In the genomic region with DNA sequence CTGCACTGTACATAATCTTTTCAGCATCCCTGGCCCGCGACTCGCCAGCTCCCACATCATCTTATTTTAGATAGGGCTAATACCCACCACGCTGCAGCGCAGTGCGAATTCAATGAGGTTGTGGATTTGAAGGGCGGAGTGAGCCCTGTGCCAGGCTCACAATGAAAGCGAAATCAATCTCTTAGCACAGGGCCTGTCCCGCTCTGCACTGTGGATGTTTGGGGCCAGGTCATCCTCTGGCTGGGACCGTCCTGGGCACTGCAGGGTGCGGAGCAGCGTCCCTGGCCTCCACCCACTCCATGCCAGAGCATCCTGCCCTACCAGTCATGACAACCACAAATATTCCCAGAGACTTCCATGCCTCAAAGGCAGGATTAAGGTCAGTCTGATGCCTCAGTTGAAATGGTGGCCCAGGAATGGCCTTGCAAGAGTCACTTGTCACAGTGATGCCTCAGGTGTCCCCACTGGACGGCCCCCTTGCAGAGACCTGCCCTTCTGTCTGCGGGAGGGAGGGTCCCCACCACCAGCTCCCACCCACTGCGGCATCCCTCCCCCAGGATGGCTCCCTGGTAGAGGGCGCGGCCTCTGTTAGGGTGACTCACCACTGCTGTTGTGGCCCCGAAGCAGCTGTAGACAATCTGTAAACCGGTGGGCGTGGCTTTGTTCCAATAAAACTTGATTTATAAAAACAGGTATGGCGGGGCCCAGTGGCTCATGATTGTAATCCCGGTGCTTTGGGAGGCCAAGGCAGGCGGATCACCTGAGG, we compare ENCODE assay signal across 8 cellular contexts. TPM values are rescaled to one million over a fixed set of nuclear protein-coding genes. Genes with fewer than 3 reads are reported as not detected.
A peak's percentile ranks its signal among the peaks of the same experiment; 100 is the strongest.
DNase-seq lines count a peak whose midpoint lies in the region; ATAC-seq and TF ChIP-seq lines count a peak whose summit lies in the region.

No MANE protein-coding gene starts in this region.

- CTCF ChIA-PET in WTC11 (lab: Charles Lee) = interaction anchor here (4.7 kb wide), 1 partner anchor 104 kb away, joined by 55 read pairs; no protein-coding TSS in a partner anchor

- H3K36me3 Mint-ChIP-seq in WTC11 = peaks cover 8% of the 10 kb centered on the region

- intact Hi-C loops in left colon (cut with DNase I, micrococcal nuclease) = loop anchor here in 1 of 2 donors (5.0 kb wide), 1 partner anchor 43 kb away; no protein-coding TSS in a partner anchor

- no peak for TF ChIP-seq CTCF in WTC11 (IDR thresholded peaks at IDR 0.05)

- no peak overlapping the region for H3K27ac Mint-ChIP-seq in WTC11

- H3K4me3 Mint-ChIP-seq in WTC11 = no peak overlapping the region

- no peaks in the 10 kb centered on the region for H3K27me3 Mint-ChIP-seq in WTC11 (ENCODE audit: low read depth)

- peak; percentile 91 for DNase-seq in EL
- peak; percentile 38 for DNase-seq in SK-MEL-5 (ENCODE audit: low read depth, low spot score)
- peak; percentile 80 for DNase-seq in activated naive CD4-positive, alpha-beta T cell treated with anti-CD3 and anti-CD28 coated beads, Interleukin-2, amount 50 U/mL, for 16 hours
- DNase-seq in left colon = peak; percentile 88 to 92
- DNase-seq in stimulated activated CD8-positive, alpha-beta memory T cell treated with anti-CD3 and anti-CD28 coated beads, Interleukin-2, amount 100 ng/mL, for 48 hours (ENCODE audit: low read depth in 2 of 2) = peak; percentile 54 to 62
- no peak for DNase-seq in WTC11 (ENCODE audit: low spot score)

- in situ Hi-C loops in SK-MEL-5 (cut with HindIII; ENCODE audit: low pct_unique_long_range_greater_than_20kb, low sequenced_read_pairs) = no loop called here

- POLR2A ChIA-PET in WTC11 (lab: Charles Lee) = interaction anchor here (1.1 kb wide), 1 partner anchor 8 kb away, joined by 4 read pairs; no protein-coding TSS in a partner anchor

- ATAC-seq in left colon = peak; percentile 91
- ATAC-seq in HG02610 (IDR thresholded peaks at IDR 0.05; ENCODE audit: unreplicated experiment) = no peak
- ATAC-seq in GM21619 (IDR thresholded peaks at IDR 0.05; ENCODE audit: unreplicated experiment) = no peak
- ATAC-seq in WTC11 = no peak

- H3K4me1 Mint-ChIP-seq in WTC11 = peaks cover 17% of the 10 kb centered on the region

- no peaks in the 10 kb centered on the region for H3K9me3 Mint-ChIP-seq in WTC11

TF ChIP-seq in WTC11, 78 proteins besides CTCF, POLR2A, EP300 and RAD21 (continues in another document):
- TF ChIP-seq CREB1 (CRISPR knock-in tag; IDR thresholded peaks at IDR 0.05) (no peak), RORB (CRISPR knock-in tag; IDR thresholded peaks at IDR 0.05) (no peak), IRF2 (CRISPR knock-in tag; IDR thresholded peaks at IDR 0.05; ENCODE audit: borderline replicate concordance, low read depth) (no peak)
- TF ChIP-seq, protein P1, sequence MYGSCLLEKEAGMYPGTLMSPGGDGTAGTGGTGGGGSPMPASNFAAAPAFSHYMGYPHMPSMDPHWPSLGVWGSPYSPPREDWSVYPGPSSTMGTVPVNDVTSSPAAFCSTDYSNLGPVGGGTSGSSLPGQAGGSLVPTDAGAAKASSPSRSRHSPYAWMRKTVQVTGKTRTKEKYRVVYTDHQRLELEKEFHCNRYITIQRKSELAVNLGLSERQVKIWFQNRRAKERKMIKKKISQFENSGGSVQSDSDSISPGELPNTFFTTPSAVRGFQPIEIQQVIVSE (CRISPR knock-in tag; IDR thresholded peaks at IDR 0.05; ENCODE audit: borderline replicate concordance) = no peak
- TF ChIP-seq, protein P2, sequence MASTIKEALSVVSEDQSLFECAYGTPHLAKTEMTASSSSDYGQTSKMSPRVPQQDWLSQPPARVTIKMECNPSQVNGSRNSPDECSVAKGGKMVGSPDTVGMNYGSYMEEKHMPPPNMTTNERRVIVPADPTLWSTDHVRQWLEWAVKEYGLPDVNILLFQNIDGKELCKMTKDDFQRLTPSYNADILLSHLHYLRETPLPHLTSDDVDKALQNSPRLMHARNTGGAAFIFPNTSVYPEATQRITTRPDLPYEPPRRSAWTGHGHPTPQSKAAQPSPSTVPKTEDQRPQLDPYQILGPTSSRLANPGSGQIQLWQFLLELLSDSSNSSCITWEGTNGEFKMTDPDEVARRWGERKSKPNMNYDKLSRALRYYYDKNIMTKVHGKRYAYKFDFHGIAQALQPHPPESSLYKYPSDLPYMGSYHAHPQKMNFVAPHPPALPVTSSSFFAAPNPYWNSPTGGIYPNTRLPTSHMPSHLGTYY (CRISPR knock-in tag; IDR thresholded peaks at IDR 0.05) = no peak
- TF ChIP-seq, protein P3, sequence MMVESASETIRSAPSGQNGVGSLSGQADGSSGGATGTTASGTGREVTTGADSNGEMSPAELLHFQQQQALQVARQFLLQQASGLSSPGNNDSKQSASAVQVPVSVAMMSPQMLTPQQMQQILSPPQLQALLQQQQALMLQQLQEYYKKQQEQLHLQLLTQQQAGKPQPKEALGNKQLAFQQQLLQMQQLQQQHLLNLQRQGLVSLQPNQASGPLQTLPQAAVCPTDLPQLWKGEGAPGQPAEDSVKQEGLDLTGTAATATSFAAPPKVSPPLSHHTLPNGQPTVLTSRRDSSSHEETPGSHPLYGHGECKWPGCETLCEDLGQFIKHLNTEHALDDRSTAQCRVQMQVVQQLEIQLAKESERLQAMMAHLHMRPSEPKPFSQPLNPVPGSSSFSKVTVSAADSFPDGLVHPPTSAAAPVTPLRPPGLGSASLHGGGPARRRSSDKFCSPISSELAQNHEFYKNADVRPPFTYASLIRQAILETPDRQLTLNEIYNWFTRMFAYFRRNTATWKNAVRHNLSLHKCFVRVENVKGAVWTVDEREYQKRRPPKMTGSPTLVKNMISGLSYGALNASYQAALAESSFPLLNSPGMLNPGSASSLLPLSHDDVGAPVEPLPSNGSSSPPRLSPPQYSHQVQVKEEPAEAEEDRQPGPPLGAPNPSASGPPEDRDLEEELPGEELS (CRISPR knock-in tag; IDR thresholded peaks at IDR 0.05) = no peak
- TF ChIP-seq, protein P4, sequence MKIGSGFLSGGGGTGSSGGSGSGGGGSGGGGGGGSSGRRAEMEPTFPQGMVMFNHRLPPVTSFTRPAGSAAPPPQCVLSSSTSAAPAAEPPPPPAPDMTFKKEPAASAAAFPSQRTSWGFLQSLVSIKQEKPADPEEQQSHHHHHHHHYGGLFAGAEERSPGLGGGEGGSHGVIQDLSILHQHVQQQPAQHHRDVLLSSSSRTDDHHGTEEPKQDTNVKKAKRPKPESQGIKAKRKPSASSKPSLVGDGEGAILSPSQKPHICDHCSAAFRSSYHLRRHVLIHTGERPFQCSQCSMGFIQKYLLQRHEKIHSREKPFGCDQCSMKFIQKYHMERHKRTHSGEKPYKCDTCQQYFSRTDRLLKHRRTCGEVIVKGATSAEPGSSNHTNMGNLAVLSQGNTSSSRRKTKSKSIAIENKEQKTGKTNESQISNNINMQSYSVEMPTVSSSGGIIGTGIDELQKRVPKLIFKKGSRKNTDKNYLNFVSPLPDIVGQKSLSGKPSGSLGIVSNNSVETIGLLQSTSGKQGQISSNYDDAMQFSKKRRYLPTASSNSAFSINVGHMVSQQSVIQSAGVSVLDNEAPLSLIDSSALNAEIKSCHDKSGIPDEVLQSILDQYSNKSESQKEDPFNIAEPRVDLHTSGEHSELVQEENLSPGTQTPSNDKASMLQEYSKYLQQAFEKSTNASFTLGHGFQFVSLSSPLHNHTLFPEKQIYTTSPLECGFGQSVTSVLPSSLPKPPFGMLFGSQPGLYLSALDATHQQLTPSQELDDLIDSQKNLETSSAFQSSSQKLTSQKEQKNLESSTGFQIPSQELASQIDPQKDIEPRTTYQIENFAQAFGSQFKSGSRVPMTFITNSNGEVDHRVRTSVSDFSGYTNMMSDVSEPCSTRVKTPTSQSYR (CRISPR knock-in tag; IDR thresholded peaks at IDR 0.05) = no peak

RNA-seq across cellular contexts. Expression of a gene that starts 5.6 kb away (rescaled TPM):
- 5.3 and 5.7 TPM in 2 replicates for total RNA-seq in SK-MEL-5 (2014; rRNA removed; shearing (Covaris generic))
- polyA plus RNA-seq in SK-MEL-5 (2015; cell fraction: cytosol; rRNA removed) = 17.3 and 17.6 TPM in 2 replicates
- 18.1 and 21.5 TPM in 2 replicates for polyA plus RNA-seq in SK-MEL-5 (2015; cell fraction: nucleus; rRNA removed)
- total RNA-seq in left colon (10 to 100 TPM in 1 of 2 donors, 1 to 10 TPM in 1; 4.2 to 10.0 TPM), WTC11 (2021) (37.9 to 42.5 TPM (median 38.1 TPM) in 3 replicates)

RNA-seq across cellular contexts. Expression of a gene that starts 12.2 kb away (rescaled TPM):
- not detected in 2 replicates for total RNA-seq in SK-MEL-5 (2014; rRNA removed; shearing (Covaris generic))
- not detected in 2 replicates for polyA plus RNA-seq in SK-MEL-5 (2015; cell fraction: cytosol; rRNA removed)
- polyA plus RNA-seq in SK-MEL-5 (2015; cell fraction: nucleus; rRNA removed) = not detected in 2 replicates
- under 1 TPM; 0.21 to 0.42 TPM for total RNA-seq in left colon
- not detected in 3 replicates for total RNA-seq in WTC11 (2021)

RNA-seq across cellular contexts. Expression of a gene that starts 47.5 kb away (rescaled TPM):
- total RNA-seq in SK-MEL-5 (2014; rRNA removed; shearing (Covaris generic)) = 36.2 and 42.2 TPM in 2 replicates
- 53.7 and 57.4 TPM in 2 replicates for polyA plus RNA-seq in SK-MEL-5 (2015; cell fraction: cytosol; rRNA removed)
- polyA plus RNA-seq in SK-MEL-5 (2015; cell fraction: nucleus; rRNA removed) = 6.7 and 12.2 TPM in 2 replicates
- total RNA-seq in left colon = 100 to 1,000 TPM; 121 to 152 TPM
- 61.3 to 72.1 TPM (median 71.2 TPM) in 3 replicates for total RNA-seq in WTC11 (2021)

RNA-seq across cellular contexts. Expression of a gene that starts 54.0 kb away (rescaled TPM):
- 3.6 and 6.0 TPM in 2 replicates for total RNA-seq in SK-MEL-5 (2014; rRNA removed; shearing (Covaris generic))
- 9.8 and 12.8 TPM in 2 replicates for polyA plus RNA-seq in SK-MEL-5 (2015; cell fraction: cytosol; rRNA removed)
- 10.0 and 14.7 TPM in 2 replicates for polyA plus RNA-seq in SK-MEL-5 (2015; cell fraction: nucleus; rRNA removed)
- total RNA-seq in left colon (10 to 100 TPM; 43.9 to 46.2 TPM), WTC11 (2021) (43.2 to 56.0 TPM (median 53.1 TPM) in 3 replicates)
